Comparison of ENCODE assay signal across 29 cellular contexts in genomic region chr3:9257092-9257491, GRCh38.
"Had no signal": no experiment of that assay in that cellular context is flagged by ENCODE, and none has a peak within 500 bp of the region (broad histone marks: within the 10 kb centered on the region; RNA-seq: fewer than 3 reads in every experiment).

No MANE protein-coding gene starts in this region.

- ATAC-seq: stimulated activated effector memory CD8-positive, alpha-beta T cell treated with anti-CD3 and anti-CD28 coated beads, Interleukin-12 subunit alpha, Interleukin-12 subunit beta, amount 100 ng/mL, for 72 hours; stimulated activated memory B cell treated with anti-CD40 and anti-IgM and Interleukin-4, amounts not matched to agents 10 μg/mL and 1 μg/mL and 100 μg/mL, for 72 hours; stimulated activated naive B cell treated with anti-CD40 and anti-IgM and Interleukin-4, amounts not matched to agents 10 μg/mL and 1 μg/mL and 100 μg/mL, for 72 hours; stimulated activated naive CD8-positive, alpha-beta T cell treated with anti-CD3 and anti-CD28 coated beads, Interleukin-15, amount 100 ng/mL, for 72 hours; stimulated activated naive CD8-positive, alpha-beta T cell treated with anti-CD3 and anti-CD28 coated beads, Interleukin-15, Interleukin-2, amounts not matched to agents 100 U/mL and 50 U/mL, for 24 hours; upper lobe of right lung had no signal

- H3K27ac ChIP-seq: stomach, suprapubic skin, testis, thoracic aorta, thyroid gland, tibial artery, tibial nerve, transverse colon, upper lobe of left lung, upper lobe of right lung, uterus, vagina had no signal

- H3K4me3 ChIP-seq: stomach, suprapubic skin, testis, thoracic aorta, thyroid gland, tibial artery, tibial nerve, transverse colon, upper lobe of left lung, upper lobe of right lung, uterus, vagina had no signal

- H3K27me3 ChIP-seq: stomach, suprapubic skin, testis, thyroid gland, tibial artery, tibial nerve, transverse colon, upper lobe of left lung, upper lobe of right lung, uterus, vagina had no signal

- DNase-seq: stimulated activated CD4-positive, alpha-beta T cell treated with anti-CD3 and anti-CD28 coated beads, Interleukin-2, amount 100 ng/mL, for 48 hours; stimulated activated CD4-positive, alpha-beta T cell treated with anti-CD3 and anti-CD28 coated beads, Interleukin-4, amount 100 ng/mL, for 1 hour; stimulated activated CD4-positive, alpha-beta T cell treated with anti-CD3 and anti-CD28 coated beads, Interleukin-4, amount 100 ng/mL, for 24 hours; stimulated activated CD4-positive, alpha-beta T cell treated with anti-CD3 and anti-CD28 coated beads, Interleukin-4, amount 100 ng/mL, for 4 hours; stimulated activated CD8-positive, alpha-beta memory T cell treated with anti-CD3 and anti-CD28 coated beads, Interleukin-4, amount 100 ng/mL, for 48 hours; stimulated activated naive B cell treated with anti-CD40 and anti-IgM and Interleukin-4, amounts not matched to agents 10 μg/mL and 1 μg/mL and 100 μg/mL, for 72 hours; stimulated activated naive CD4-positive, alpha-beta T cell; stimulated activated naive CD4-positive, alpha-beta T cell treated with Interleukin-2 at 50 U/mL for 16 hours; stimulated activated naive CD8-positive, alpha-beta T cell treated with anti-CD3 and anti-CD28 coated beads, Interleukin-15, amount 100 ng/mL, for 72 hours; stimulated activated naive CD8-positive, alpha-beta T cell treated with anti-CD3 and anti-CD28 coated beads, Interleukin-15, Interleukin-2, amounts not matched to agents 100 U/mL and 50 U/mL, for 24 hours; stomach; substantia nigra; testis; thyroid gland; tibial artery; transverse colon; trophoblast cell; upper lobe of left lung; upper lobe of right lung; uterus had no signal

- H3K4me3 Mint-ChIP-seq: stimulated activated effector memory CD8-positive, alpha-beta T cell treated with anti-CD3 and anti-CD28 coated beads, Interleukin-12 subunit alpha, Interleukin-12 subunit beta, amount 100 ng/mL, for 72 hours; stimulated activated memory B cell treated with anti-CD40 and anti-IgM and Interleukin-4, amounts not matched to agents 10 μg/mL and 1 μg/mL and 100 μg/mL, for 72 hours; stimulated activated naive B cell treated with anti-CD40 and anti-IgM and Interleukin-4, amounts not matched to agents 10 μg/mL and 1 μg/mL and 100 μg/mL, for 72 hours; stimulated activated naive CD8-positive, alpha-beta T cell treated with anti-CD3 and anti-CD28 coated beads, Interleukin-15, amount 100 ng/mL, for 72 hours; stimulated activated naive CD8-positive, alpha-beta T cell treated with anti-CD3 and anti-CD28 coated beads, Interleukin-15, Interleukin-2, amounts not matched to agents 100 ng/mL and 50 ng/mL, for 24 hours; type B pancreatic cell had no signal

- H3K36me3 ChIP-seq: stomach, suprapubic skin, thoracic aorta, thyroid gland, tibial artery, transverse colon, upper lobe of left lung, upper lobe of right lung, uterus, vagina had no signal

- H3K27me3 Mint-ChIP-seq: stimulated activated naive CD8-positive, alpha-beta T cell treated with anti-CD3 and anti-CD28 coated beads, Interleukin-15, amount 100 ng/mL, for 72 hours; type B pancreatic cell had no signal

- H3K27ac Mint-ChIP-seq: stimulated activated effector memory CD8-positive, alpha-beta T cell treated with anti-CD3 and anti-CD28 coated beads, Interleukin-12 subunit alpha, Interleukin-12 subunit beta, amount 100 ng/mL, for 72 hours; stimulated activated memory B cell treated with anti-CD40 and anti-IgM and Interleukin-4, amounts not matched to agents 10 μg/mL and 1 μg/mL and 100 μg/mL, for 72 hours; stimulated activated naive B cell treated with anti-CD40 and anti-IgM and Interleukin-4, amounts not matched to agents 10 μg/mL and 1 μg/mL and 100 μg/mL, for 72 hours; stimulated activated naive CD8-positive, alpha-beta T cell treated with anti-CD3 and anti-CD28 coated beads, Interleukin-15, amount 100 ng/mL, for 72 hours; stimulated activated naive CD8-positive, alpha-beta T cell treated with anti-CD3 and anti-CD28 coated beads, Interleukin-15, Interleukin-2, amounts not matched to agents 100 ng/mL and 50 ng/mL, for 24 hours; type B pancreatic cell had no signal

- FAIRE-seq: urothelium cell line had no signal

- H3K4me1 ChIP-seq: stomach, suprapubic skin, testis, tibial artery, tibial nerve, transverse colon, upper lobe of left lung, upper lobe of right lung, uterus, vagina had no signal

- H3K9me3 ChIP-seq: suprapubic skin, testis, thyroid gland, uterus, vagina had no signal

- H3K4me1 Mint-ChIP-seq: stimulated activated effector memory CD8-positive, alpha-beta T cell treated with anti-CD3 and anti-CD28 coated beads, Interleukin-12 subunit alpha, Interleukin-12 subunit beta, amount 100 ng/mL, for 72 hours; stimulated activated memory B cell treated with anti-CD40 and anti-IgM and Interleukin-4, amounts not matched to agents 10 μg/mL and 1 μg/mL and 100 μg/mL, for 72 hours; stimulated activated naive B cell treated with anti-CD40 and anti-IgM and Interleukin-4, amounts not matched to agents 10 μg/mL and 1 μg/mL and 100 μg/mL, for 72 hours; stimulated activated naive CD8-positive, alpha-beta T cell treated with anti-CD3 and anti-CD28 coated beads, Interleukin-15, amount 100 ng/mL, for 72 hours had no signal

- H3K36me3 Mint-ChIP-seq: stimulated activated effector memory CD8-positive, alpha-beta T cell treated with anti-CD3 and anti-CD28 coated beads, Interleukin-12 subunit alpha, Interleukin-12 subunit beta, amount 100 ng/mL, for 72 hours; stimulated activated naive B cell treated with anti-CD40 and anti-IgM and Interleukin-4, amounts not matched to agents 10 μg/mL and 1 μg/mL and 100 μg/mL, for 72 hours; type B pancreatic cell had no signal
